Comparison of ENCODE assay signal across 8 cellular contexts in the genomic region with DNA sequence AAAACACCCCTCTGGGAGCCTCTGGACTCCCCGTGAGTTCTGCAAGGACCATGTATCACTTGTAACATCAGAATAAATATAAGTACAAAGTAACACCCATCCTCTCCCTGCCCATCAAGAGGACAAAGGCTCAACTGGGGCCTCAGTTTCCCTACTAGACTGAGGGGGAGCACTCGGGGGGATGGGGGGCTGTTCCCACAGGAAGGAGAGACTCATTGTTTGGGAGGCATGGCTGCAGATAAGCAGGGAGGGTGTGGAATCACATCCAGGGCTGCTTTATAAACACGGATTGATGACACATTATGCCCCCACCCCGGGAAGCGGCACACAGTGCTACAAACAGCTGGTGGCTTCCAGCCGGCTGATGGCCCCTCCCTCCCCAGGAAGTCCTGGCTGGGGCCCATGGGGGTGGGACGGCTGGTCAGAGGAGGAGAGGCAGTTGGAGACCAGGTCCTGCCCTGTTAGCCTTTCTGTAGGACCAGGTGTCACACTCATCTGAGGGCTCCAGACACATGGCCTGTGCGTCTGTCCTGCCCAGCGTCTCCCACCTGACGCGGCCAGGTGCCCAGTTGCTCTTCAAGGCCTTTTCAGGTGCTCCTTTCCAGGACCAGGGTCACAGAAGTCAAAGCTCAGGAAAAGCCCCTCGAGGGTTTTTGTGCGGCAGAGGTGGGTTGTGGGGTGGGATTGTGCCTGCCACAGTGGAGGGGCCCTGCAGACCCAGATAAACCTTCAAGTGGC. TPM values are rescaled to one million over a fixed set of nuclear protein-coding genes. Genes with fewer than 3 reads are reported as not detected.
DNase-seq lines count a peak whose midpoint lies in the region; ATAC-seq and TF ChIP-seq lines count a peak whose summit lies in the region.

No MANE protein-coding gene starts in this region.

- DNase-seq in activated CD8-positive, alpha-beta memory T cell treated with anti-CD3 and anti-CD28 coated beads, Interleukin-2, amount 10 ng/mL, durations not matched to agents 7 days and 5 days = peak; percentile 56
- DNase-seq in activated CD8-positive, alpha-beta memory T cell treated with anti-CD3 and anti-CD28 coated beads for 24 hours = no peak
- DNase-seq in OCI-M1 (lab: John Stamatoyannopoulos, UW) (peak; percentile 53), dedifferentiated amniotic fluid mesenchymal stem cell (ENCODE audit: extremely low spot score) (peak; percentile 69), mesenchymal stem cell (peak; percentile 96), uterus (peak; percentile 76 to 85), occipital lobe (lab: John Stamatoyannopoulos, UW) (no peak)

- H3K79me1 ChIP-seq in mesenchymal stem cell (replicated peaks; ENCODE audit: low read length, poor library complexity, severe bottlenecking) = peaks cover 12% of the 10 kb centered on the region

- no peaks in the 10 kb centered on the region for H3K27me3 ChIP-seq in mesenchymal stem cell (ENCODE audit: control insufficient read depth in 1 of 2, insufficient read depth in 1 of 2, low read length in 2 of 2)
- no peaks in the 10 kb centered on the region for H3K27me3 ChIP-seq in uterus

- H3K9me3 ChIP-seq in mesenchymal stem cell (ENCODE audit: control insufficient read depth, low read length) = no peaks in the 10 kb centered on the region
- no peaks in the 10 kb centered on the region for H3K9me3 ChIP-seq in uterus

- peak overlapping the region; percentile 98 for H4K8ac ChIP-seq in mesenchymal stem cell (ENCODE audit: low read length)

- H3K36me3 Mint-ChIP-seq in activated CD8-positive, alpha-beta memory T cell treated with anti-CD3 and anti-CD28 coated beads, Interleukin-2, amount 10 ng/mL, durations not matched to agents 7 days and 5 days = peaks cover 3% of the 10 kb centered on the region

- TF ChIP-seq POLR2A in uterus (IDR thresholded peaks at IDR 0.05) = no peak

- no peak overlapping the region for H3K27ac Mint-ChIP-seq in activated CD8-positive, alpha-beta memory T cell treated with anti-CD3 and anti-CD28 coated beads, Interleukin-2, amount 10 ng/mL, durations not matched to agents 7 days and 5 days

- peak overlapping the region; percentile 87 for H2BK5ac ChIP-seq in mesenchymal stem cell (ENCODE audit: low read depth, low read length, poor library complexity, severe bottlenecking)

- H2AK5ac ChIP-seq in mesenchymal stem cell (ENCODE audit: low read length, severe bottlenecking) = peak overlapping the region; percentile 28

- H2AFZ ChIP-seq in mesenchymal stem cell (ENCODE audit: low read depth, low read length) = no peak overlapping the region

- H3K4ac ChIP-seq in mesenchymal stem cell (ENCODE audit: low read depth in 1 of 2, low read length in 2 of 2) = peak overlapping the region; percentile 92 to 100

- peak overlapping the region; percentile 96 for H2BK15ac ChIP-seq in mesenchymal stem cell (ENCODE audit: low read depth, poor library complexity, severe bottlenecking)

- CTCF ChIA-PET in activated CD8-positive, alpha-beta memory T cell treated with anti-CD3 and anti-CD28 coated beads, Interleukin-2, amount 10 ng/mL, durations not matched to agents 7 days and 5 days (lab: Charles Lee) = interaction anchor here (1.0 to 6.7 kb wide), 5 partner anchors 12 to 285 kb away, joined by 3 to 78 read pairs (median 5); a partner anchor contains a TSS

- TF ChIP-seq CTCF in uterus (IDR thresholded peaks at IDR 0.05) = no peak

- H2BK120ac ChIP-seq in mesenchymal stem cell (ENCODE audit: low read depth, low read length) = peak overlapping the region; percentile 100

- H2BK12ac ChIP-seq in mesenchymal stem cell (ENCODE audit: low read length in 2 of 2) = peak overlapping the region; percentile 95 to 97

- H3K9me3 Mint-ChIP-seq in activated CD8-positive, alpha-beta memory T cell treated with anti-CD3 and anti-CD28 coated beads, Interleukin-2, amount 10 ng/mL, durations not matched to agents 7 days and 5 days (ENCODE audit: low read depth) = no peaks in the 10 kb centered on the region

- H4K91ac ChIP-seq in mesenchymal stem cell (ENCODE audit: low read length) = peak overlapping the region; percentile 99

- H3K27me3 Mint-ChIP-seq in activated CD8-positive, alpha-beta memory T cell treated with anti-CD3 and anti-CD28 coated beads, Interleukin-2, amount 10 ng/mL, durations not matched to agents 7 days and 5 days = peaks cover 23% of the 10 kb centered on the region

- H3K4me1 Mint-ChIP-seq in activated CD8-positive, alpha-beta memory T cell treated with anti-CD3 and anti-CD28 coated beads, Interleukin-2, amount 10 ng/mL, durations not matched to agents 7 days and 5 days = peaks cover 29% of the 10 kb centered on the region

- H3K18ac ChIP-seq in mesenchymal stem cell (ENCODE audit: low read depth in 1 of 2, low read length in 2 of 2) = peak overlapping the region; percentile 99 to 100

- peak overlapping the region in 1 of 2 experiments; percentile 96 for H3K14ac ChIP-seq in mesenchymal stem cell (ENCODE audit: low read length in 2 of 2)

- peak overlapping the region in 1 of 2 experiments; percentile 81 for H3K23ac ChIP-seq in mesenchymal stem cell (ENCODE audit: low read length in 2 of 2)

- H3K4me3 ChIP-seq in mesenchymal stem cell (ENCODE audit: insufficient read depth in 1 of 2, low read depth in 1 of 2, low read length in 2 of 2) = peak overlapping the region; percentile 84 to 88
- H3K4me3 ChIP-seq in uterus = peak overlapping the region in 1 of 2 donors; percentile 81

- H3K27ac ChIP-seq in mesenchymal stem cell (ENCODE audit: low read length, poor library complexity, severe bottlenecking) (peak overlapping the region; percentile 90), uterus (peak overlapping the region; percentile 90 to 93)

- no peak for ATAC-seq in activated CD8-positive, alpha-beta memory T cell treated with anti-CD3 and anti-CD28 coated beads, Interleukin-2, amount 10 ng/mL, durations not matched to agents 7 days and 5 days
- ATAC-seq in HG02938 (IDR thresholded peaks at IDR 0.05; ENCODE audit: unreplicated experiment) = no peak

- WGBS in mesenchymal stem cell = 14% methylated on average over 12 of the region's 13 CpGs

- H3K9ac ChIP-seq in mesenchymal stem cell (ENCODE audit: low read length) = peak overlapping the region; percentile 92

- peak overlapping the region; percentile 54 for H3K4me2 ChIP-seq in mesenchymal stem cell (ENCODE audit: low read length, poor library complexity, severe bottlenecking)

- H3K4me3 Mint-ChIP-seq in activated CD8-positive, alpha-beta memory T cell treated with anti-CD3 and anti-CD28 coated beads, Interleukin-2, amount 10 ng/mL, durations not matched to agents 7 days and 5 days = peak overlapping the region; percentile 86

- H3K36me3 ChIP-seq in mesenchymal stem cell (ENCODE audit: control insufficient read depth in 1 of 2, insufficient read depth in 2 of 2, low read depth in 1 of 2, low read length in 2 of 2) = peaks cover 22 to 25% of the 10 kb centered on the region in 2 experiments
- no peaks in the 10 kb centered on the region for H3K36me3 ChIP-seq in uterus

- H3K4me1 ChIP-seq in mesenchymal stem cell (ENCODE audit: control insufficient read depth, insufficient read depth, low read depth, low read length) (peaks cover 73% of the 10 kb centered on the region), uterus (peaks cover 5 to 33% of the 10 kb centered on the region in 2 donors)

- intact Hi-C loops in uterus (cut with DNase I; ENCODE audit: low total_unique reads) = no loop called here

RNA-seq across cellular contexts. Expression of a gene that starts 1.3 kb away (rescaled TPM):
- 10 to 100 TPM; 60.2 to 60.6 TPM for total RNA-seq in activated CD8-positive, alpha-beta memory T cell treated with anti-CD3 and anti-CD28 coated beads, Interleukin-2, amount 10 ng/mL, durations not matched to agents 7 days and 5 days
- polyA plus RNA-seq in mesenchymal stem cell (2013, experiment 1 of 2) = 156 TPM
- polyA plus RNA-seq in mesenchymal stem cell (2013, experiment 2 of 2) = 156 TPM
- total RNA-seq in uterus (100 to 1,000 TPM in 1 of 4 donors, 10 to 100 TPM in 3; 35.7 to 305 (median 63.7) TPM), occipital lobe (50.7 TPM)

RNA-seq across cellular contexts. Expression of a gene that starts 4.3 kb away (rescaled TPM):
- under 1 TPM; 0.23 to 0.33 TPM for total RNA-seq in activated CD8-positive, alpha-beta memory T cell treated with anti-CD3 and anti-CD28 coated beads, Interleukin-2, amount 10 ng/mL, durations not matched to agents 7 days and 5 days
- 73.8 TPM for polyA plus RNA-seq in mesenchymal stem cell (2013, experiment 1 of 2)
- polyA plus RNA-seq in mesenchymal stem cell (2013, experiment 2 of 2) = 69.6 TPM
- total RNA-seq in uterus (10 to 100 TPM; 14.7 to 79.0 (median 31.1) TPM), occipital lobe (3.0 TPM)

RNA-seq across cellular contexts. Expression of a gene that starts 23.1 kb away (rescaled TPM):
- 10 to 100 TPM; 86.6 to 90.8 TPM for total RNA-seq in activated CD8-positive, alpha-beta memory T cell treated with anti-CD3 and anti-CD28 coated beads, Interleukin-2, amount 10 ng/mL, durations not matched to agents 7 days and 5 days
- 22.6 TPM for polyA plus RNA-seq in mesenchymal stem cell (2013, experiment 1 of 2)
- 24.2 TPM for polyA plus RNA-seq in mesenchymal stem cell (2013, experiment 2 of 2)
- 10 to 100 TPM in 3 of 4 donors, 1 to 10 TPM in 1; 8.0 to 38.4 (median 21.6) TPM for total RNA-seq in uterus
- 11.4 TPM for total RNA-seq in occipital lobe

RNA-seq across cellular contexts. Expression of a gene that starts 23.3 kb away (rescaled TPM):
- 10 to 100 TPM; 40.4 to 53.1 TPM for total RNA-seq in activated CD8-positive, alpha-beta memory T cell treated with anti-CD3 and anti-CD28 coated beads, Interleukin-2, amount 10 ng/mL, durations not matched to agents 7 days and 5 days
- polyA plus RNA-seq in mesenchymal stem cell (2013, experiment 1 of 2) = 8.4 TPM
- 8.7 TPM for polyA plus RNA-seq in mesenchymal stem cell (2013, experiment 2 of 2)
- total RNA-seq in uterus = 10 to 100 TPM in 1 of 4 donors, 1 to 10 TPM in 2, under 1 TPM in 1; 0.51 to 12.3 (median 4.0) TPM
- 2.8 TPM for total RNA-seq in occipital lobe

Comparison
In these comparisons a context has a peak if more than half of its experiments do, and no peak if none do; other contexts are left out.
1. DNase-seq: peak in activated CD8-positive, alpha-beta memory T cell treated with anti-CD3 and anti-CD28 coated beads, Interleukin-2, amount 10 ng/mL, durations not matched to agents 7 days and 5 days (single experiment), OCI-M1 (single experiment), dedifferentiated amniotic fluid mesenchymal stem cell (single experiment), mesenchymal stem cell (single experiment) and uterus (2 of 2); none in activated CD8-positive, alpha-beta memory T cell treated with anti-CD3 and anti-CD28 coated beads for 24 hours (single experiment) and occipital lobe (single experiment).